25 cellular contexts compared by ENCODE assay signal in the genomic region with DNA sequence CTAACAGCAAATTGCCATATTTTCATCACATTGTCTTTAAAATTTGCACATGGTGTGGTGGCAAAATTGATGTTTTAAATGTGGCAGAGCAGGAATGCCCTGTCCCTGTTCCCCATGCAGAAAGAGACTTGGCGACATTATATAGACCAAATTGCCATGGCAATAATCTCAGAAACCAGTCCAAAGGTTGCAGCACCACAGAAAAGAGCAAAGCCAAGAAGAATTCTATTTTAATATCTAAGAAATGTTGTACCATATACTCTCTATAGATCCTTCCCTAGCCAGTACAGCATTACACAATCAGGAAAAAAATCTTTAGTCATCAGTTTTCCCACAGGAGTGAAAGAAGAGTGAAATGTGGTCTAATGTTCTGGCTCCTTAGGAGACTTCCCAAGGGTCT.
"Had no signal": no experiment of that assay in that cellular context is flagged by ENCODE, and none has a peak within 500 bp of the region (broad histone marks: within the 10 kb centered on the region; RNA-seq: fewer than 3 reads in every experiment).

No MANE protein-coding gene starts in this region.

- H3K27me3 Mint-ChIP-seq: effector memory CD8-positive, alpha-beta T cell; memory B cell; T-cell had no signal

- H3K9me3 Mint-ChIP-seq: neural progenitor cell; T-helper 2 cell treated with Interferon-gamma antibody and Interleukin-4, amounts not matched to agents 5 μg/mL and 100 μg/mL, for 36 hours had no signal

- H3K27ac ChIP-seq: ascending aorta, dorsolateral prefrontal cortex, esophagus muscularis mucosa, neural progenitor cell, ovary, skin epidermis, testis, upper lobe of right lung had no signal

- H3K4me3 Mint-ChIP-seq: activated CD8-positive, alpha-beta T cell treated with anti-CD3 and anti-CD28 coated beads, Interleukin-2, amount 10 ng/mL, durations not matched to agents 7 days and 5 days; activated naive CD4-positive, alpha-beta T cell treated with anti-CD3 and anti-CD28 coated beads, Interleukin-2, amount 50 U/mL, for 24 hours; effector memory CD8-positive, alpha-beta T cell; memory B cell; naive thymus-derived CD4-positive, alpha-beta T cell; neural progenitor cell; T-cell; T-helper 2 cell treated with Interferon-gamma antibody and Interleukin-4, amounts not matched to agents 5 μg/mL and 100 μg/mL, for 36 hours had no signal

- H3K9me3 ChIP-seq: ascending aorta, esophagus muscularis mucosa, ovary, testis, upper lobe of right lung had no signal

- H3K4me1 ChIP-seq: ascending aorta, esophagus muscularis mucosa, testis, upper lobe of right lung had no signal

- H3K4me3 ChIP-seq: ascending aorta, dorsolateral prefrontal cortex, esophagus muscularis mucosa, neural progenitor cell, ovary, skin epidermis, testis, upper lobe of right lung had no signal

- H3K9ac ChIP-seq: neural progenitor cell had no signal

- H3K27me3 ChIP-seq: ascending aorta, esophagus muscularis mucosa, neural progenitor cell, ovary, testis, upper lobe of right lung had no signal

- H2AFZ ChIP-seq: neural progenitor cell had no signal

- ATAC-seq: activated CD8-positive, alpha-beta T cell treated with anti-CD3 and anti-CD28 coated beads, Interleukin-2, amount 10 ng/mL, durations not matched to agents 7 days and 5 days; effector memory CD8-positive, alpha-beta T cell; naive thymus-derived CD4-positive, alpha-beta T cell; right cardiac atrium; T-cell; upper lobe of right lung had no signal

- H3K36me3 Mint-ChIP-seq: activated naive CD4-positive, alpha-beta T cell treated with anti-CD3 and anti-CD28 coated beads, Interleukin-2, amount 50 U/mL, for 24 hours; memory B cell; naive thymus-derived CD4-positive, alpha-beta T cell; neural progenitor cell; T-cell had no signal

- H3K4me2 ChIP-seq: neural progenitor cell had no signal

- H3K4me1 Mint-ChIP-seq: activated naive CD4-positive, alpha-beta T cell treated with anti-CD3 and anti-CD28 coated beads, Interleukin-2, amount 50 U/mL, for 24 hours; memory B cell; naive thymus-derived CD4-positive, alpha-beta T cell; T-cell had no signal

- H3K27ac Mint-ChIP-seq: activated CD8-positive, alpha-beta T cell treated with anti-CD3 and anti-CD28 coated beads, Interleukin-2, amount 10 ng/mL, durations not matched to agents 7 days and 5 days; activated naive CD4-positive, alpha-beta T cell treated with anti-CD3 and anti-CD28 coated beads, Interleukin-2, amount 50 U/mL, for 24 hours; effector memory CD8-positive, alpha-beta T cell; memory B cell; naive thymus-derived CD4-positive, alpha-beta T cell; neural progenitor cell; T-cell; T-helper 2 cell treated with Interferon-gamma antibody and Interleukin-4, amounts not matched to agents 5 μg/mL and 100 μg/mL, for 36 hours had no signal

- DNase-seq: activated CD4-positive, alpha-beta T cell treated with anti-CD3 and anti-CD28 coated beads for 1 hour; activated CD4-positive, alpha-beta T cell treated with anti-CD3 and anti-CD28 coated beads, Interleukin-2, amount 50 U/mL, for 1 hour; activated CD8-positive, alpha-beta T cell treated with anti-CD3 and anti-CD28 coated beads, Interleukin-2, amount 10 ng/mL, durations not matched to agents 7 days and 5 days; activated gamma-delta T cell treated with Interleukin-2 at 50 U/mL for 16 hours; central memory CD4-positive, alpha-beta T cell; dorsolateral prefrontal cortex; effector memory CD8-positive, alpha-beta T cell; glutamatergic neuron; hippocampal formation; kidney glomerular epithelial cell; naive thymus-derived CD4-positive, alpha-beta T cell; ovary; right cardiac atrium; stimulated activated CD4-positive, alpha-beta T cell treated with anti-CD3 and anti-CD28 coated beads, Interleukin-4, amount 100 ng/mL, for 1 hour; stimulated activated naive CD4-positive, alpha-beta T cell; T-cell; testis; upper lobe of right lung had no signal

- H3K36me3 ChIP-seq: ascending aorta, esophagus muscularis mucosa, neural progenitor cell, ovary, upper lobe of right lung had no signal
